Comparison of ENCODE assay signal across 12 cellular contexts in the genomic region with DNA sequence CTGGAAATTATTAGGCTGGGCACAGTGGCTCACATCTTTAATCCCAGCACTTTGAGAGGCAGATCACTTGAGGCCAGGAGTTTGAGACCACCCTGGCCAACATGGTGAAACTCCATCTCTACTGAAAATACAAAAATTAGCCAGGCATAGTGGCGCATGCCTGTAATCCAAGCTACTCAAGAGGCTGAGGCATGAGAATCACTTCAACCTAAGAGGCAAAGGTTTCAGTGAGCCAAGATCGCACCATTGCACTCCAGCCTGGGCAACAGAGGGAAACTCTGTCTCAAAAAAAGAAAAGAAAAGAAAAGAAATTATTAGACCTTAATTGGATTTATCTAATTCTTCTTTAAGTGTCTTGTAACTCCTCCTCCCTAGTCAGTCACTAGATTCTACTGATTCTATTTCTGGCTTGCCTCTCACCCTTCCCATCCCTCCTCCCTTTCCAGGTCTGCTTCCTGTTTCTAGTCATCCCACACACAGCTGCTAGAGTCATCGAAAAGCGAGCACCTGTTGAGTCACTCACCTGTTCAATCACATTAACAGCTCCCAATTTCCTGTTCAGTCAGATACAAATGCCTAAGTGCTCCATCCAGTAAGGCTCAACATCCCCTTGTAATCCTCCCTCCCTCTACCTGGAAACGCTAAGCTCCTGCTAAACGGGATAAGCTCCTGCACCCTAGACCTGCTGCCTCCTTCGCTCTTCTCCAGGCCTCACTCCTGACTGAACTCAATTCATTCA. TPM values are rescaled to one million over a fixed set of nuclear protein-coding genes. Genes with fewer than 3 reads are reported as not detected.
DNase-seq lines count a peak whose midpoint lies in the region; ATAC-seq, FAIRE-seq and TF ChIP-seq lines count a peak whose summit lies in the region.
"Had no signal": no experiment of that assay in that cellular context is flagged by ENCODE, and none has a peak within 500 bp of the region (broad histone marks: within the 10 kb centered on the region; RNA-seq: fewer than 3 reads in every experiment).

No MANE protein-coding gene starts in this region.

- DNase-seq in GM12891 (ENCODE audit: insufficient read length, low spot score) = no peak
- peak; percentile 59 to 89 for DNase-seq in NCI-H2081 (lab: John Stamatoyannopoulos, UW)
- DNase-seq in GM12878 (ENCODE audit: low read depth, low spot score) = no peak
- no peak for DNase-seq in naive B cell
- DNase-seq in glomerular visceral epithelial cell (ENCODE audit: extremely low spot score) = no peak
- no peak for DNase-seq in NCI-H187 (lab: John Stamatoyannopoulos, UW)
- DNase-seq: kidney had no signal

- H3K9ac ChIP-seq in GM12878 (ENCODE audit: control insufficient read depth, insufficient read depth, low read length) = no peak overlapping the region

- H3K4me1 ChIP-seq in GM12878 (ENCODE audit: control insufficient read depth, insufficient read depth, low read length) = peaks cover 41% of the 10 kb centered on the region

- RAD21 ChIA-PET in GM12878 (lab: Charles Lee; ENCODE audit: unreplicated experiment) = interaction anchor here (0.7 to 1.1 kb wide), 2 partner anchors 21 to 38 kb away, joined by 3 read pairs; no protein-coding TSS in a partner anchor

- no peaks in the 10 kb centered on the region for H3K9me3 Mint-ChIP-seq in naive B cell
- H3K9me3 Mint-ChIP-seq: dendritic cell treated with granulocyte-macrophage colony-stimulating factor and Interleukin-4, amounts not matched to agents 40 ng/mL and 50 ng/mL, for 4 days had no signal

- in situ Hi-C loops in GM12878 (cut with MboI) = no loop called here

- SMC1A ChIA-PET in GM12878 (lab: Charles Lee; ENCODE audit: uncharacterized antibody, unreplicated experiment) = interaction anchor here (0.9 to 1.0 kb wide), 2 partner anchors 65 to 187 kb away, joined by 3 read pairs; no protein-coding TSS in a partner anchor

- H3K27ac ChIP-seq in GM12878 (ENCODE audit: control insufficient read depth, insufficient read depth) = no peak overlapping the region
- H3K27ac ChIP-seq: HL-60, thoracic aorta had no signal

- no peak for ATAC-seq in GM12878
- ATAC-seq in naive B cell (ENCODE audit: low read depth in 2 of 2) = no peak
- ATAC-seq in GM18498 (IDR thresholded peaks at IDR 0.05; ENCODE audit: unreplicated experiment) = no peak
- ATAC-seq: Panc1 had no signal

- H3K27me3 Mint-ChIP-seq in naive B cell = no peaks in the 10 kb centered on the region
- H3K27me3 Mint-ChIP-seq: dendritic cell treated with granulocyte-macrophage colony-stimulating factor and Interleukin-4, amounts not matched to agents 40 ng/mL and 50 ng/mL, for 4 days had no signal

- POLR2A ChIA-PET in GM12878 (lab: Charles Lee) = no interaction called here

- CTCF ChIA-PET in GM12878 (lab: Yijun Ruan, JAX) = interaction anchor here (1.0 to 1.1 kb wide), 2 partner anchors 21 to 64 kb away, joined by 3 read pairs; no protein-coding TSS in a partner anchor

- no peak for TF ChIP-seq POLR2A in GM12891 (IDR thresholded peaks at IDR 0.05; ENCODE audit: low read depth, low read length)
- no peak for TF ChIP-seq POLR2A in GM12878 (IDR thresholded peaks at IDR 0.05; ENCODE audit: low read depth, low read length)

- H3K4me1 Mint-ChIP-seq in naive B cell = peaks cover 3 to 9% (median 8%) of the 10 kb centered on the region in 3 donors

- no peak overlapping the region for H3K4me3 ChIP-seq in GM12878
- H3K4me3 ChIP-seq: thoracic aorta had no signal

- peak overlapping the region in 4 of 6 donors; percentile 44 to 62 (median 50) for H3K27ac Mint-ChIP-seq in naive B cell
- H3K27ac Mint-ChIP-seq: dendritic cell treated with granulocyte-macrophage colony-stimulating factor and Interleukin-4, amounts not matched to agents 40 ng/mL and 50 ng/mL, for 4 days had no signal

- H3K27me3 ChIP-seq in GM12878 (replicated peaks in 1 of 2; ENCODE audit: control insufficient read depth in 2 of 2, insufficient read depth in 2 of 2, low read length in 1 of 2) = no peaks in the 10 kb centered on the region

- H4K20me1 ChIP-seq in GM12878 (ENCODE audit: control insufficient read depth, insufficient read depth) = no peaks in the 10 kb centered on the region

- 78% methylated on average over 7 of the region's 7 CpGs for WGBS in GM12878 (ENCODE audit: insufficient coverage, insufficient replicate concordance, low lambda C conversion rate, missing lambda C conversion rate)

- H3K36me3 Mint-ChIP-seq in naive B cell = peaks cover 0 to 4% of the 10 kb centered on the region in 2 donors

- H3K36me3 ChIP-seq in GM12878 (ENCODE audit: control insufficient read depth in 2 of 2, insufficient read depth in 2 of 2, low read length in 1 of 2) = peaks cover 0 to 11% of the 10 kb centered on the region in 2 experiments; a peak in 1 of 4 replicates
- H3K36me3 ChIP-seq: thoracic aorta had no signal

- no peak overlapping the region for H2AFZ ChIP-seq in GM12878 (ENCODE audit: control insufficient read depth, low read depth, low read length)

- no peak for TF ChIP-seq RAD21 in GM12878 (IDR thresholded peaks at IDR 0.05; ENCODE audit: insufficient read depth, low read depth, low read length)

- no peak for TF ChIP-seq CTCF in GM12878 (IDR thresholded peaks at IDR 0.05 in 2 of 3, conservative IDR thresholded peaks at IDR 0.05 in 1 of 3; ENCODE audit: control insufficient read depth in 2 of 3, extremely low read depth in 1 of 3, insufficient read depth in 1 of 3, low read depth in 3 of 3, low read length in 3 of 3)

- FAIRE-seq in GM12891 (lab: Jason Lieb, UNC) (peak; percentile 23), GM12878 (lab: Jason Lieb, UNC) (no peak)
- FAIRE-seq: kidney had no signal

- no peaks in the 10 kb centered on the region; the same call in none of the 2 replicates for H3K79me2 ChIP-seq in GM12878 (ENCODE audit: control insufficient read depth, insufficient read depth, low read length)

- BruUV-seq in GM12878 (replicated peaks; lab: Mats Ljungman, UMichigan) = no TSS peak

- H3K4me2 ChIP-seq in GM12878 (ENCODE audit: control insufficient read depth, insufficient read depth) = no peak overlapping the region

- intact Hi-C loops in GM12878 (cut with micrococcal nuclease; ENCODE audit: unreplicated experiment) = no loop called here

- H3K4me3 Mint-ChIP-seq in naive B cell = no peak overlapping the region
- H3K4me3 Mint-ChIP-seq: dendritic cell treated with granulocyte-macrophage colony-stimulating factor and Interleukin-4, amounts not matched to agents 40 ng/mL and 50 ng/mL, for 4 days had no signal

- TF ChIP-seq EP300 in GM12878 (IDR thresholded peaks at IDR 0.05; ENCODE audit: borderline replicate concordance in 1 of 2, control insufficient read depth in 1 of 2, low read depth in 2 of 2, low read length in 2 of 2) = no peak

- H3K9me3 ChIP-seq in GM12878 (replicated peaks; ENCODE audit: control insufficient read depth, insufficient read depth, low read length) = no peaks in the 10 kb centered on the region
- H3K9me3 ChIP-seq: thoracic aorta had no signal

TF ChIP-seq in GM12891, 5 proteins besides CTCF, POLR2A, EP300 and RAD21:
- TF ChIP-seq TAF1 (IDR thresholded peaks at IDR 0.05; ENCODE audit: low read depth, low read length) (no peak), PAX5 (IDR thresholded peaks at IDR 0.05; ENCODE audit: insufficient read depth, low read length, severe bottlenecking) (no peak), POU2F2 (IDR thresholded peaks at IDR 0.05; ENCODE audit: low read depth, low read length) (no peak), SPI1 (IDR thresholded peaks at IDR 0.05; ENCODE audit: low read depth, low read length) (no peak), POLR2AphosphoS5 (IDR thresholded peaks at IDR 0.05; ENCODE audit: low read depth, low read length) (no peak)

TF ChIP-seq in GM12878, 131 proteins besides CTCF, POLR2A, EP300 and RAD21 (continues in another document):
- TF ChIP-seq, protein P1, sequence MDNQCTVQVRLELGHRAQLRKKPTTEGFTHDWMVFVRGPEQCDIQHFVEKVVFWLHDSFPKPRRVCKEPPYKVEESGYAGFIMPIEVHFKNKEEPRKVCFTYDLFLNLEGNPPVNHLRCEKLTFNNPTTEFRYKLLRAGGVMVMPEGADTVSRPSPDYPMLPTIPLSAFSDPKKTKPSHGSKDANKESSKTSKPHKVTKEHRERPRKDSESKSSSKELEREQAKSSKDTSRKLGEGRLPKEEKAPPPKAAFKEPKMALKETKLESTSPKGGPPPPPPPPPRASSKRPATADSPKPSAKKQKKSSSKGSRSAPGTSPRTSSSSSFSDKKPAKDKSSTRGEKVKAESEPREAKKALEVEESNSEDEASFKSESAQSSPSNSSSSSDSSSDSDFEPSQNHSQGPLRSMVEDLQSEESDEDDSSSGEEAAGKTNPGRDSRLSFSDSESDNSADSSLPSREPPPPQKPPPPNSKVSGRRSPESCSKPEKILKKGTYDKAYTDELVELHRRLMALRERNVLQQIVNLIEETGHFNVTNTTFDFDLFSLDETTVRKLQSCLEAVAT (IDR thresholded peaks at IDR 0.05) = no peak
- TF ChIP-seq HDAC2 (IDR thresholded peaks at IDR 0.05) = no peak
- TF ChIP-seq HDAC6 (IDR thresholded peaks at IDR 0.05; ENCODE audit: unreplicated experiment) = no peak
- peak; percentile 79 for TF ChIP-seq EED (IDR thresholded peaks at IDR 0.05; ENCODE audit: low read depth)
- TF ChIP-seq ZNF217 (IDR thresholded peaks at IDR 0.05) = no peak

RNA-seq across cellular contexts. Expression of gene ERN1, which starts 34.6 kb away (rescaled TPM):
- polyA plus RNA-seq in GM12891 (2012; ENCODE audit: low read depth, missing spikeins) = 2.2 TPM
- 60.0 and 65.4 TPM in 2 replicates for total RNA-seq in GM12878 (2013; cell fraction: nucleolus; rRNA removed)
- total RNA-seq in GM12878 (2014; rRNA removed) = 7.5 and 10.8 TPM in 2 replicates
- 6.4 and 7.6 TPM in 2 replicates for total RNA-seq in GM12878 (2014; rRNA removed; fragmentation: Illumina TruSeq; extraction: Trizol)
- 16.8 and 17.1 TPM in 2 replicates for total RNA-seq in GM12878 (2021)
- 11.6 TPM for polyA plus RNA-seq in GM12878 (2011; ENCODE audit: low read depth)
- 6.4 and 7.3 TPM in 2 replicates for polyA plus RNA-seq in GM12878 (2011; rRNA removed)
- polyA plus RNA-seq in GM12878 (2011; cell fraction: cytosol; rRNA removed) = 5.5 and 5.6 TPM in 2 replicates
- 14.1 and 15.5 TPM in 2 replicates for polyA plus RNA-seq in GM12878 (2011; cell fraction: nucleus; rRNA removed)
- 9.2 and 15.8 TPM in 2 replicates for polyA plus RNA-seq in GM12878 (2012)
- 6.5 and 6.7 TPM in 2 replicates for polyA plus RNA-seq in GM12878 (2014; fragmentation: Illumina TruSeq; extraction: Trizol)
- polyA plus RNA-seq in GM12878 (2014; fragmentation: Nextera tagmentation; extraction: Ambion mirVana) = 1 to 10 TPM; 2.6 to 3.4 TPM
- 7.7 and 10.7 TPM in 2 replicates for polyA plus RNA-seq in GM12878 (2014; rRNA removed)
- polyA plus RNA-seq in GM12878 (2016; fragmentation: Nextera tagmentation; extraction: Ambion mirVana) = 10 to 100 TPM; 17.9 to 19.2 TPM
- 10.5 and 16.0 TPM in 2 replicates for polyA minus RNA-seq in GM12878 (2011; rRNA and poly(A)+ RNA removed)
- 2.0 and 3.5 TPM in 2 replicates for polyA minus RNA-seq in GM12878 (2011; cell fraction: cytosol; rRNA and poly(A)+ RNA removed)
- polyA minus RNA-seq in GM12878 (2011; cell fraction: nucleus; rRNA and poly(A)+ RNA removed) = 10.5 and 17.7 TPM in 2 replicates
- 1 to 10 TPM; 2.2 to 5.1 (median 4.2) TPM for polyA plus RNA-seq in naive B cell (ENCODE audit: low read depth in 6 of 6)

Comparison
In these comparisons a context has a peak if more than half of its experiments do, and no peak if none do; other contexts are left out.
1. DNase-seq: peak in NCI-H2081 (2 of 2); none in GM12891 (single experiment), GM12878 (single experiment), naive B cell (single experiment), glomerular visceral epithelial cell (single experiment) and NCI-H187 (0 of 2).